1 cellular context compared by ENCODE assay signal in genomic region chr1:44819257-44819593, GRCh38.
A peak's percentile ranks its signal among the peaks of the same experiment; 100 is the strongest.
TF ChIP-seq lines count a peak whose summit lies in the region.

No MANE protein-coding gene starts in this region.

TF ChIP-seq in K562, 482 proteins besides CTCF, POLR2A, EP300 and RAD21 (continued from another document and continues in another):
- TF ChIP-seq, protein P1, sequence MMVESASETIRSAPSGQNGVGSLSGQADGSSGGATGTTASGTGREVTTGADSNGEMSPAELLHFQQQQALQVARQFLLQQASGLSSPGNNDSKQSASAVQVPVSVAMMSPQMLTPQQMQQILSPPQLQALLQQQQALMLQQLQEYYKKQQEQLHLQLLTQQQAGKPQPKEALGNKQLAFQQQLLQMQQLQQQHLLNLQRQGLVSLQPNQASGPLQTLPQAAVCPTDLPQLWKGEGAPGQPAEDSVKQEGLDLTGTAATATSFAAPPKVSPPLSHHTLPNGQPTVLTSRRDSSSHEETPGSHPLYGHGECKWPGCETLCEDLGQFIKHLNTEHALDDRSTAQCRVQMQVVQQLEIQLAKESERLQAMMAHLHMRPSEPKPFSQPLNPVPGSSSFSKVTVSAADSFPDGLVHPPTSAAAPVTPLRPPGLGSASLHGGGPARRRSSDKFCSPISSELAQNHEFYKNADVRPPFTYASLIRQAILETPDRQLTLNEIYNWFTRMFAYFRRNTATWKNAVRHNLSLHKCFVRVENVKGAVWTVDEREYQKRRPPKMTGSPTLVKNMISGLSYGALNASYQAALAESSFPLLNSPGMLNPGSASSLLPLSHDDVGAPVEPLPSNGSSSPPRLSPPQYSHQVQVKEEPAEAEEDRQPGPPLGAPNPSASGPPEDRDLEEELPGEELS (CRISPR knock-in tag; IDR thresholded peaks at IDR 0.05; ENCODE audit: borderline replicate concordance) = no peak
- TF ChIP-seq FUS (optimal IDR thresholded peaks at IDR 0.05; ENCODE audit: low read depth, low read length) (peak; percentile 80), ZZZ3 (IDR thresholded peaks at IDR 0.05) (no peak), U2AF2 (optimal IDR thresholded peaks at IDR 0.05; ENCODE audit: low read depth, low read length) (no peak), SP1 (CRISPR knock-in tag; IDR thresholded peaks at IDR 0.05) (peak; percentile 89; the same call in 1 of the 2 replicates), HNRNPL (IDR thresholded peaks at IDR 0.05; ENCODE audit: low read depth, low read length) (no peak), KDM1A (IDR thresholded peaks at IDR 0.05) (peak; percentile 73 to 83; a peak in 3 of 4 replicates), TGIF2 (CRISPR knock-in tag; IDR thresholded peaks at IDR 0.05) (peak; percentile 8; the same call in 1 of the 2 replicates), TBL1XR1 (IDR thresholded peaks at IDR 0.05; ENCODE audit: low read length in 2 of 2) (peak in 1 of 2 experiments; percentile 58; a peak in 2 of 4 replicates), MEF2D (tag; conservative IDR thresholded peaks at IDR 0.05; ENCODE audit: low read depth) (no peak), MNT (conservative IDR thresholded peaks at IDR 0.05) (no peak), ESRRA (IDR thresholded peaks at IDR 0.05; ENCODE audit: borderline replicate concordance, low read depth) (0 out of 2 replicates have a peak, but pooled peaks have one; percentile 5), POLR2H (tag; IDR thresholded peaks at IDR 0.05; ENCODE audit: low read depth) (0 out of 2 replicates have a peak, but pooled peaks have one; percentile 6), NELFE (IDR thresholded peaks at IDR 0.05; ENCODE audit: insufficient read depth, insufficient read length) (peak; percentile 87), NEUROD1 (IDR thresholded peaks at IDR 0.05; ENCODE audit: borderline replicate concordance, low read depth, low read length, partially characterized antibody) (no peak), TEAD4 (IDR thresholded peaks at IDR 0.05; ENCODE audit: low read length) (no peak), TEAD4 (CRISPR knock-in tag; IDR thresholded peaks at IDR 0.05; ENCODE audit: borderline replicate concordance) (no peak), CTCFL (IDR thresholded peaks at IDR 0.05; ENCODE audit: borderline replicate concordance, insufficient read depth, low read depth, low read length, poor library complexity, severe bottlenecking) (no peak), ILF3 (IDR thresholded peaks at IDR 0.05; ENCODE audit: borderline replicate concordance) (no peak), HMGN3 (IDR thresholded peaks at IDR 0.05; ENCODE audit: borderline replicate concordance, extremely low read depth, insufficient read length, low read depth, low read length) (no peak), NRF1 (conservative IDR thresholded peaks at IDR 0.05 in 1 of 2, IDR thresholded peaks at IDR 0.05 in 1 of 2) (no peak), NR2C1 (IDR thresholded peaks at IDR 0.05) (no peak), NR2C1 (tag; IDR thresholded peaks at IDR 0.05) (no peak), PHF21A (IDR thresholded peaks at IDR 0.05; ENCODE audit: borderline replicate concordance, low read depth) (peak; percentile 60; the same call in 1 of the 2 replicates)
- TF ChIP-seq, protein P2, sequence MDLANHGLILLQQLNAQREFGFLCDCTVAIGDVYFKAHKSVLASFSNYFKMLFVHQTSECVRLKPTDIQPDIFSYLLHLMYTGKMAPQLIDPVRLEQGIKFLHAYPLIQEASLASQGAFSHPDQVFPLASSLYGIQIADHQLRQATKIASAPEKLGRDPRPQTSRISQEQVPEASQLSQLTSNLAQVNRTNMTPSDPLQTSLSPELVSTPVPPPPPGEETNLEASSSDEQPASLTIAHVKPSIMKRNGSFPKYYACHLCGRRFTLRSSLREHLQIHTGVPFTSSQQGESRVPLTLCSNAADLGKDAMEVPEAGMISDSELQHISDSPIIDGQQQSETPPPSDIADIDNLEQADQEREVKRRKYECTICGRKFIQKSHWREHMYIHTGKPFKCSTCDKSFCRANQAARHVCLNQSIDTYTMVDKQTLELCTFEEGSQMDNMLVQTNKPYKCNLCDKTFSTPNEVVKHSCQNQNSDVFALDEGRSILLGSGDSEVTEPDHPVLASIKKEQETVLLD (IDR thresholded peaks at IDR 0.05) = peak; percentile 9; the same call in 1 of the 2 replicates
- TF ChIP-seq, protein P3, sequence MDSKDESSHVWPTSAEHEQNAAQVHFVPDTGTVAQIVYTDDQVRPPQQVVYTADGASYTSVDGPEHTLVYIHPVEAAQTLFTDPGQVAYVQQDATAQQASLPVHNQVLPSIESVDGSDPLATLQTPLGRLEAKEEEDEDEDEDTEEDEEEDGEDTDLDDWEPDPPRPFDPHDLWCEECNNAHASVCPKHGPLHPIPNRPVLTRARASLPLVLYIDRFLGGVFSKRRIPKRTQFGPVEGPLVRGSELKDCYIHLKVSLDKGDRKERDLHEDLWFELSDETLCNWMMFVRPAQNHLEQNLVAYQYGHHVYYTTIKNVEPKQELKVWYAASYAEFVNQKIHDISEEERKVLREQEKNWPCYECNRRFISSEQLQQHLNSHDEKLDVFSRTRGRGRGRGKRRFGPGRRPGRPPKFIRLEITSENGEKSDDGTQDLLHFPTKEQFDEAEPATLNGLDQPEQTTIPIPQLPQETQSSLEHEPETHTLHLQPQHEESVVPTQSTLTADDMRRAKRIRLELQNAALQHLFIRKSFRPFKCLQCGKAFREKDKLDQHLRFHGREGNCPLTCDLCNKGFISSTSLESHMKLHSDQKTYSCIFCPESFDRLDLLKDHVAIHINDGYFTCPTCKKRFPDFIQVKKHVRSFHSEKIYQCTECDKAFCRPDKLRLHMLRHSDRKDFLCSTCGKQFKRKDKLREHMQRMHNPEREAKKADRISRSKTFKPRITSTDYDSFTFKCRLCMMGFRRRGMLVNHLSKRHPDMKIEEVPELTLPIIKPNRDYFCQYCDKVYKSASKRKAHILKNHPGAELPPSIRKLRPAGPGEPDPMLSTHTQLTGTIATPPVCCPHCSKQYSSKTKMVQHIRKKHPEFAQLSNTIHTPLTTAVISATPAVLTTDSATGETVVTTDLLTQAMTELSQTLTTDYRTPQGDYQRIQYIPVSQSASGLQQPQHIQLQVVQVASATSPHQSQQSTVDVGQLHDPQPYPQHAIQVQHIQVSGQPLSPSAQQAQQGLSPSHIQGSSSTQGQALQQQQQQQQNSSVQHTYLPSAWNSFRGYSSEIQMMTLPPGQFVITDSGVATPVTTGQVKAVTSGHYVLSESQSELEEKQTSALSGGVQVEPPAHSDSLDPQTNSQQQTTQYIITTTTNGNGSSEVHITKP (IDR thresholded peaks at IDR 0.05; ENCODE audit: partially characterized antibody) = no peak
- TF ChIP-seq, protein P4, sequence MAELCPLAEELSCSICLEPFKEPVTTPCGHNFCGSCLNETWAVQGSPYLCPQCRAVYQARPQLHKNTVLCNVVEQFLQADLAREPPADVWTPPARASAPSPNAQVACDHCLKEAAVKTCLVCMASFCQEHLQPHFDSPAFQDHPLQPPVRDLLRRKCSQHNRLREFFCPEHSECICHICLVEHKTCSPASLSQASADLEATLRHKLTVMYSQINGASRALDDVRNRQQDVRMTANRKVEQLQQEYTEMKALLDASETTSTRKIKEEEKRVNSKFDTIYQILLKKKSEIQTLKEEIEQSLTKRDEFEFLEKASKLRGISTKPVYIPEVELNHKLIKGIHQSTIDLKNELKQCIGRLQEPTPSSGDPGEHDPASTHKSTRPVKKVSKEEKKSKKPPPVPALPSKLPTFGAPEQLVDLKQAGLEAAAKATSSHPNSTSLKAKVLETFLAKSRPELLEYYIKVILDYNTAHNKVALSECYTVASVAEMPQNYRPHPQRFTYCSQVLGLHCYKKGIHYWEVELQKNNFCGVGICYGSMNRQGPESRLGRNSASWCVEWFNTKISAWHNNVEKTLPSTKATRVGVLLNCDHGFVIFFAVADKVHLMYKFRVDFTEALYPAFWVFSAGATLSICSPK (IDR thresholded peaks at IDR 0.05; ENCODE audit: borderline replicate concordance) = no peak
- TF ChIP-seq, protein P5, sequence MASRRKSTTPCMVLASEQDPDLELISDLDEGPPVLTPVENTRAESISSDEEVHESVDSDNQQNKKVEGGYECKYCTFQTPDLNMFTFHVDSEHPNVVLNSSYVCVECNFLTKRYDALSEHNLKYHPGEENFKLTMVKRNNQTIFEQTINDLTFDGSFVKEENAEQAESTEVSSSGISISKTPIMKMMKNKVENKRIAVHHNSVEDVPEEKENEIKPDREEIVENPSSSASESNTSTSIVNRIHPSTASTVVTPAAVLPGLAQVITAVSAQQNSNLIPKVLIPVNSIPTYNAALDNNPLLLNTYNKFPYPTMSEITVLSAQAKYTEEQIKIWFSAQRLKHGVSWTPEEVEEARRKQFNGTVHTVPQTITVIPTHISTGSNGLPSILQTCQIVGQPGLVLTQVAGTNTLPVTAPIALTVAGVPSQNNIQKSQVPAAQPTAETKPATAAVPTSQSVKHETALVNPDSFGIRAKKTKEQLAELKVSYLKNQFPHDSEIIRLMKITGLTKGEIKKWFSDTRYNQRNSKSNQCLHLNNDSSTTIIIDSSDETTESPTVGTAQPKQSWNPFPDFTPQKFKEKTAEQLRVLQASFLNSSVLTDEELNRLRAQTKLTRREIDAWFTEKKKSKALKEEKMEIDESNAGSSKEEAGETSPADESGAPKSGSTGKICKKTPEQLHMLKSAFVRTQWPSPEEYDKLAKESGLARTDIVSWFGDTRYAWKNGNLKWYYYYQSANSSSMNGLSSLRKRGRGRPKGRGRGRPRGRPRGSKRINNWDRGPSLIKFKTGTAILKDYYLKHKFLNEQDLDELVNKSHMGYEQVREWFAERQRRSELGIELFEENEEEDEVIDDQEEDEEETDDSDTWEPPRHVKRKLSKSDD (conservative IDR thresholded peaks at IDR 0.05; ENCODE audit: low read length) = no peak
- TF ChIP-seq, protein P6, sequence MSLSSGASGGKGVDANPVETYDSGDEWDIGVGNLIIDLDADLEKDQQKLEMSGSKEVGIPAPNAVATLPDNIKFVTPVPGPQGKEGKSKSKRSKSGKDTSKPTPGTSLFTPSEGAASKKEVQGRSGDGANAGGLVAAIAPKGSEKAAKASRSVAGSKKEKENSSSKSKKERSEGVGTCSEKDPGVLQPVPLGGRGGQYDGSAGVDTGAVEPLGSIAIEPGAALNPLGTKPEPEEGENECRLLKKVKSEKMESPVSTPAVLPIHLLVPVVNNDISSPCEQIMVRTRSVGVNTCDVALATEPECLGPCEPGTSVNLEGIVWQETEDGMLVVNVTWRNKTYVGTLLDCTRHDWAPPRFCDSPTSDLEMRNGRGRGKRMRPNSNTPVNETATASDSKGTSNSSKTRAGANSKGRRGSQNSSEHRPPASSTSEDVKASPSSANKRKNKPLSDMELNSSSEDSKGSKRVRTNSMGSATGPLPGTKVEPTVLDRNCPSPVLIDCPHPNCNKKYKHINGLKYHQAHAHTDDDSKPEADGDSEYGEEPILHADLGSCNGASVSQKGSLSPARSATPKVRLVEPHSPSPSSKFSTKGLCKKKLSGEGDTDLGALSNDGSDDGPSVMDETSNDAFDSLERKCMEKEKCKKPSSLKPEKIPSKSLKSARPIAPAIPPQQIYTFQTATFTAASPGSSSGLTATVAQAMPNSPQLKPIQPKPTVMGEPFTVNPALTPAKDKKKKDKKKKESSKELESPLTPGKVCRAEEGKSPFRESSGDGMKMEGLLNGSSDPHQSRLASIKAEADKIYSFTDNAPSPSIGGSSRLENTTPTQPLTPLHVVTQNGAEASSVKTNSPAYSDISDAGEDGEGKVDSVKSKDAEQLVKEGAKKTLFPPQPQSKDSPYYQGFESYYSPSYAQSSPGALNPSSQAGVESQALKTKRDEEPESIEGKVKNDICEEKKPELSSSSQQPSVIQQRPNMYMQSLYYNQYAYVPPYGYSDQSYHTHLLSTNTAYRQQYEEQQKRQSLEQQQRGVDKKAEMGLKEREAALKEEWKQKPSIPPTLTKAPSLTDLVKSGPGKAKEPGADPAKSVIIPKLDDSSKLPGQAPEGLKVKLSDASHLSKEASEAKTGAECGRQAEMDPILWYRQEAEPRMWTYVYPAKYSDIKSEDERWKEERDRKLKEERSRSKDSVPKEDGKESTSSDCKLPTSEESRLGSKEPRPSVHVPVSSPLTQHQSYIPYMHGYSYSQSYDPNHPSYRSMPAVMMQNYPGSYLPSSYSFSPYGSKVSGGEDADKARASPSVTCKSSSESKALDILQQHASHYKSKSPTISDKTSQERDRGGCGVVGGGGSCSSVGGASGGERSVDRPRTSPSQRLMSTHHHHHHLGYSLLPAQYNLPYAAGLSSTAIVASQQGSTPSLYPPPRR (CRISPR knock-in tag; IDR thresholded peaks at IDR 0.05; ENCODE audit: borderline replicate concordance) = no peak
- TF ChIP-seq, protein P7, sequence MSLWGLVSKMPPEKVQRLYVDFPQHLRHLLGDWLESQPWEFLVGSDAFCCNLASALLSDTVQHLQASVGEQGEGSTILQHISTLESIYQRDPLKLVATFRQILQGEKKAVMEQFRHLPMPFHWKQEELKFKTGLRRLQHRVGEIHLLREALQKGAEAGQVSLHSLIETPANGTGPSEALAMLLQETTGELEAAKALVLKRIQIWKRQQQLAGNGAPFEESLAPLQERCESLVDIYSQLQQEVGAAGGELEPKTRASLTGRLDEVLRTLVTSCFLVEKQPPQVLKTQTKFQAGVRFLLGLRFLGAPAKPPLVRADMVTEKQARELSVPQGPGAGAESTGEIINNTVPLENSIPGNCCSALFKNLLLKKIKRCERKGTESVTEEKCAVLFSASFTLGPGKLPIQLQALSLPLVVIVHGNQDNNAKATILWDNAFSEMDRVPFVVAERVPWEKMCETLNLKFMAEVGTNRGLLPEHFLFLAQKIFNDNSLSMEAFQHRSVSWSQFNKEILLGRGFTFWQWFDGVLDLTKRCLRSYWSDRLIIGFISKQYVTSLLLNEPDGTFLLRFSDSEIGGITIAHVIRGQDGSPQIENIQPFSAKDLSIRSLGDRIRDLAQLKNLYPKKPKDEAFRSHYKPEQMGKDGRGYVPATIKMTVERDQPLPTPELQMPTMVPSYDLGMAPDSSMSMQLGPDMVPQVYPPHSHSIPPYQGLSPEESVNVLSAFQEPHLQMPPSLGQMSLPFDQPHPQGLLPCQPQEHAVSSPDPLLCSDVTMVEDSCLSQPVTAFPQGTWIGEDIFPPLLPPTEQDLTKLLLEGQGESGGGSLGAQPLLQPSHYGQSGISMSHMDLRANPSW (CRISPR knock-in tag; IDR thresholded peaks at IDR 0.05) = peak; percentile 86; the same call in 1 of the 2 replicates
